34 cellular contexts compared by ENCODE assay signal in genomic region chr4:64721106-64721505, GRCh38.
"Had no signal": no experiment of that assay in that cellular context is flagged by ENCODE, and none has a peak within 500 bp of the region (broad histone marks: within the 10 kb centered on the region; RNA-seq: fewer than 3 reads in every experiment).

No MANE protein-coding gene starts in this region.

- H3K27me3 ChIP-seq: adrenal gland, body of pancreas, brain microvascular endothelial cell, breast epithelium had no signal

- H3K27ac ChIP-seq: adrenal gland, body of pancreas, brain microvascular endothelial cell, breast epithelium, VCaP had no signal

- H3K27ac Mint-ChIP-seq: activated CD4-positive, alpha-beta memory T cell treated with anti-CD3 and anti-CD28 coated beads, Interleukin-2, amount 10 ng/mL, durations not matched to agents 7 days and 5 days; activated CD4-positive, alpha-beta T cell treated with anti-CD3 and anti-CD28 coated beads for 36 hours; activated CD4-positive, alpha-beta T cell treated with anti-CD3 and anti-CD28 coated beads, Interleukin-2, amount 10 ng/mL, durations not matched to agents 7 days and 5 days; activated naive CD4-positive, alpha-beta T cell treated with anti-CD3 and anti-CD28 coated beads for 36 hours; activated naive CD4-positive, alpha-beta T cell treated with anti-CD3 and anti-CD28 coated beads, Interleukin-2, amount 50 U/mL, for 72 hours; activated naive CD8-positive, alpha-beta T cell treated with anti-CD3 and anti-CD28 coated beads for 36 hours; activated T-cell treated with anti-CD3 and anti-CD28 coated beads, Interleukin-2, amount 50 U/mL, for 72 hours; activated T-helper 1 cell treated with anti-CD3 and anti-CD28 coated beads, Interleukin-12 subunit alpha, Interleukin-12 subunit beta, Interleukin-2, Interleukin-4 antibody, amounts not matched to agents 30 ng/mL and 10 ng/mL and 1 ng/mL, durations not matched to agents 14 hours and 24 hours and 36 hours; activated T-helper 17 cell treated with anti-CD3 and anti-CD28 coated beads, Interleukin-2, amount 50 U/mL, for 72 hours; T-helper 1 cell treated with Interleukin-12 subunit alpha and Interleukin-12 subunit beta and Interleukin-4 antibody, amounts not matched to agents 30 μg/mL and 1 μg/mL, for 36 hours; T-helper 2 cell treated with Interferon-gamma antibody and Interleukin-4, amounts not matched to agents 5 μg/mL and 100 μg/mL, for 36 hours had no signal

- H3K9me3 Mint-ChIP-seq: activated CD4-positive, alpha-beta T cell treated with anti-CD3 and anti-CD28 coated beads, Interleukin-2, amount 10 ng/mL, durations not matched to agents 7 days and 5 days; activated naive CD4-positive, alpha-beta T cell treated with anti-CD3 and anti-CD28 coated beads for 36 hours; activated T-cell treated with anti-CD3 and anti-CD28 coated beads, Interleukin-2, amount 50 U/mL, for 4 hours; activated T-helper 1 cell treated with anti-CD3 and anti-CD28 coated beads, Interleukin-12 subunit alpha, Interleukin-12 subunit beta, Interleukin-2, Interleukin-4 antibody, amounts not matched to agents 30 ng/mL and 10 ng/mL and 1 ng/mL, durations not matched to agents 14 hours and 24 hours and 36 hours; T-helper 1 cell treated with Interleukin-12 subunit alpha and Interleukin-12 subunit beta and Interleukin-4 antibody, amounts not matched to agents 30 μg/mL and 1 μg/mL, for 36 hours had no signal

- ATAC-seq: activated CD4-positive, alpha-beta T cell treated with anti-CD3 and anti-CD28 coated beads for 36 hours; activated CD4-positive, CD25-positive, alpha-beta regulatory T cell treated with anti-CD3 and anti-CD28 coated beads, Interleukin-2, amount 50 U/mL, for 24 hours; activated naive CD4-positive, alpha-beta T cell treated with anti-CD3 and anti-CD28 coated beads, Interleukin-2, amount 50 U/mL, for 72 hours; activated T-cell treated with anti-CD3 and anti-CD28 coated beads, Interleukin-2, amount 50 U/mL, for 4 hours; activated T-cell treated with anti-CD3 and anti-CD28 coated beads, Interleukin-2, amount 50 U/mL, for 72 hours; activated T-helper 17 cell treated with anti-CD3 and anti-CD28 coated beads, Interleukin-2, amount 50 U/mL, for 72 hours; body of pancreas had no signal

- H3K9me3 ChIP-seq: adrenal gland, body of pancreas, breast epithelium had no signal

- H3K4me3 Mint-ChIP-seq: activated CD4-positive, alpha-beta memory T cell treated with anti-CD3 and anti-CD28 coated beads, Interleukin-2, amount 10 ng/mL, durations not matched to agents 7 days and 5 days; activated CD4-positive, alpha-beta T cell treated with anti-CD3 and anti-CD28 coated beads for 36 hours; activated CD4-positive, alpha-beta T cell treated with anti-CD3 and anti-CD28 coated beads, Interleukin-2, amount 10 ng/mL, durations not matched to agents 7 days and 5 days; activated naive CD4-positive, alpha-beta T cell treated with anti-CD3 and anti-CD28 coated beads for 36 hours; activated naive CD8-positive, alpha-beta T cell treated with anti-CD3 and anti-CD28 coated beads for 36 hours; activated T-cell treated with anti-CD3 and anti-CD28 coated beads, Interleukin-2, amount 50 U/mL, for 4 hours; activated T-cell treated with anti-CD3 and anti-CD28 coated beads, Interleukin-2, amount 50 U/mL, for 72 hours; activated T-helper 1 cell treated with anti-CD3 and anti-CD28 coated beads, Interleukin-12 subunit alpha, Interleukin-12 subunit beta, Interleukin-2, Interleukin-4 antibody, amounts not matched to agents 30 ng/mL and 10 ng/mL and 1 ng/mL, durations not matched to agents 14 hours and 24 hours and 36 hours; activated T-helper 17 cell treated with anti-CD3 and anti-CD28 coated beads, Interleukin-2, amount 50 U/mL, for 72 hours; T-helper 1 cell treated with Interleukin-12 subunit alpha and Interleukin-12 subunit beta and Interleukin-4 antibody, amounts not matched to agents 30 μg/mL and 1 μg/mL, for 36 hours; T-helper 2 cell treated with Interferon-gamma antibody and Interleukin-4, amounts not matched to agents 5 μg/mL and 100 μg/mL, for 36 hours had no signal

- H3K27me3 Mint-ChIP-seq: activated CD4-positive, alpha-beta memory T cell treated with anti-CD3 and anti-CD28 coated beads, Interleukin-2, amount 10 ng/mL, durations not matched to agents 7 days and 5 days; activated CD4-positive, alpha-beta T cell treated with anti-CD3 and anti-CD28 coated beads for 36 hours; activated CD4-positive, alpha-beta T cell treated with anti-CD3 and anti-CD28 coated beads, Interleukin-2, amount 10 ng/mL, durations not matched to agents 7 days and 5 days; activated naive CD8-positive, alpha-beta T cell treated with anti-CD3 and anti-CD28 coated beads for 36 hours; activated T-helper 17 cell treated with anti-CD3 and anti-CD28 coated beads, Interleukin-2, amount 50 U/mL, for 72 hours had no signal

- H3K4me3 ChIP-seq: adrenal gland, body of pancreas, breast epithelium had no signal

- H3K36me3 Mint-ChIP-seq: activated naive CD4-positive, alpha-beta T cell treated with anti-CD3 and anti-CD28 coated beads, Interleukin-2, amount 50 U/mL, for 72 hours; activated naive CD8-positive, alpha-beta T cell treated with anti-CD3 and anti-CD28 coated beads for 36 hours had no signal

- DNase-seq: activated CD4-positive, alpha-beta memory T cell treated with anti-CD3 and anti-CD28 coated beads, Interleukin-2, amount 10 ng/mL, durations not matched to agents 7 days and 5 days; activated CD4-positive, alpha-beta T cell treated with anti-CD3 and anti-CD28 coated beads for 1 hour; activated CD4-positive, alpha-beta T cell treated with anti-CD3 and anti-CD28 coated beads for 36 hours; activated CD4-positive, alpha-beta T cell treated with anti-CD3 and anti-CD28 coated beads for 48 hours; activated CD4-positive, alpha-beta T cell treated with anti-CD3 and anti-CD28 coated beads, Interleukin-2, amount 10 ng/mL, durations not matched to agents 7 days and 5 days; activated CD4-positive, alpha-beta T cell treated with anti-CD3 and anti-CD28 coated beads, Interleukin-2, amount 50 U/mL, for 48 hours; activated CD4-positive, CD25-positive, alpha-beta regulatory T cell; activated CD8-positive, alpha-beta memory T cell treated with anti-CD3 and anti-CD28 coated beads, Interleukin-2, amount 50 U/mL, for 4 hours; activated effector memory CD4-positive, alpha-beta T cell treated with anti-CD3 and anti-CD28 coated beads, Interleukin-2, amount 50 U/mL, for 16 hours; activated gamma-delta T cell treated with Interleukin-2 at 50 U/mL for 16 hours; activated naive CD4-positive, alpha-beta T cell; activated naive CD4-positive, alpha-beta T cell treated with anti-CD3 and anti-CD28 coated beads for 36 hours; activated naive CD4-positive, alpha-beta T cell treated with anti-CD3 and anti-CD28 coated beads, Interleukin-2, amount 50 U/mL, for 16 hours; activated naive CD8-positive, alpha-beta T cell treated with anti-CD3 and anti-CD28 coated beads for 36 hours; activated T-cell treated with anti-CD3 and anti-CD28 coated beads for 4 hours; activated T-cell treated with anti-CD3 and anti-CD28 coated beads, Interleukin-2, amount 50 U/mL, for 1 hour; activated T-cell treated with anti-CD3 and anti-CD28 coated beads, Interleukin-2, amount 50 U/mL, for 4 hours; activated T-cell treated with anti-CD3 and anti-CD28 coated beads, Interleukin-2, amount 50 U/mL, for 72 hours; adrenal gland; amniotic stem cell; aorta; body of pancreas; brain microvascular endothelial cell; central memory CD4-positive, alpha-beta T cell; T-helper 2 cell; T-helper 9 cell had no signal

- H3K4me1 ChIP-seq: adrenal gland, body of pancreas, breast epithelium had no signal

- H3K36me3 ChIP-seq: adrenal gland, brain microvascular endothelial cell, breast epithelium had no signal

- H3K4me1 Mint-ChIP-seq: activated CD4-positive, alpha-beta memory T cell treated with anti-CD3 and anti-CD28 coated beads, Interleukin-2, amount 10 ng/mL, durations not matched to agents 7 days and 5 days; activated CD4-positive, alpha-beta T cell treated with anti-CD3 and anti-CD28 coated beads for 36 hours; activated CD4-positive, alpha-beta T cell treated with anti-CD3 and anti-CD28 coated beads, Interleukin-2, amount 10 ng/mL, durations not matched to agents 7 days and 5 days; activated naive CD8-positive, alpha-beta T cell treated with anti-CD3 and anti-CD28 coated beads for 36 hours; activated T-helper 17 cell treated with anti-CD3 and anti-CD28 coated beads, Interleukin-2, amount 50 U/mL, for 72 hours had no signal
